In the genomic region with DNA sequence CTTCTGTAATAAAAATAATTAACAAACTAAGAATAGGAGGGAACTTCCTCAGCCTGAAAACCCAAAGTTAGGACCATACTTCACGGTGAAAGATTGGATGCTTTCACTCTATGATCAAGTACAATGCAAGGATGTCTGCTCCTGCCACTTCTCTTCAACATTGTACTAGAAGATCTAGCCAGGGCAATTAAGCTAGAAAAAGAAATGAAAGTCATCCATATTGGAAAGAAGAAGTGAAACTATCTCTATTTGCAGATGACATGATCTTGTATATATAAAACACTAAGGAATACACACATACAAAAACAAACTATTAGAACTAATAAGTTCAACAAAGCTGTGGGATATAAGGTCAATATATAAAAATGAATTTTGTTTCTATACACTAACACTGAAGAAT, we compare ENCODE assay signal across 19 cellular contexts.
"Had no signal": no experiment of that assay in that cellular context is flagged by ENCODE, and none has a peak within 500 bp of the region (broad histone marks: within the 10 kb centered on the region; RNA-seq: fewer than 3 reads in every experiment).

No MANE protein-coding gene starts in this region.

- H3K36me3 ChIP-seq: colonic mucosa, gastrocnemius medialis, left lung, WERI-Rb-1 had no signal

- H3K27me3 ChIP-seq: colonic mucosa, gastrocnemius medialis, testis had no signal

- H3K27ac ChIP-seq: colonic mucosa, gastrocnemius medialis, left lung, testis, WERI-Rb-1 had no signal

- H3K9me3 Mint-ChIP-seq: activated naive CD4-positive, alpha-beta T cell treated with anti-CD3 and anti-CD28 coated beads for 36 hours; activated T-helper 17 cell treated with anti-CD3 and anti-CD28 coated beads, Interleukin-2, amount 50 U/mL, for 72 hours; stimulated activated naive CD8-positive, alpha-beta T cell treated with anti-CD3 and anti-CD28 coated beads, Interleukin-15, amount 100 ng/mL, for 72 hours had no signal

- H3K4me3 Mint-ChIP-seq: activated naive CD4-positive, alpha-beta T cell treated with anti-CD3 and anti-CD28 coated beads for 36 hours; activated T-helper 17 cell treated with anti-CD3 and anti-CD28 coated beads, Interleukin-2, amount 50 U/mL, for 72 hours; nephron; stimulated activated naive CD8-positive, alpha-beta T cell treated with anti-CD3 and anti-CD28 coated beads, Interleukin-15, amount 100 ng/mL, for 72 hours had no signal

- H3K9me3 ChIP-seq: colonic mucosa, gastrocnemius medialis, left lung, testis had no signal

- H3K4me3 ChIP-seq: colonic mucosa, gastrocnemius medialis, left lung, testis had no signal

- H3K27ac Mint-ChIP-seq: activated naive CD4-positive, alpha-beta T cell treated with anti-CD3 and anti-CD28 coated beads for 36 hours; activated T-helper 17 cell treated with anti-CD3 and anti-CD28 coated beads, Interleukin-2, amount 50 U/mL, for 72 hours; nephron; stimulated activated naive CD8-positive, alpha-beta T cell treated with anti-CD3 and anti-CD28 coated beads, Interleukin-15, amount 100 ng/mL, for 72 hours had no signal

- DNase-seq: activated CD4-positive, alpha-beta T cell treated with anti-CD3 and anti-CD28 coated beads for 4 hours; activated CD8-positive, alpha-beta memory T cell treated with anti-CD3 and anti-CD28 coated beads for 24 hours; activated naive CD4-positive, alpha-beta T cell treated with anti-CD3 and anti-CD28 coated beads for 36 hours; activated T-cell treated with anti-CD3 and anti-CD28 coated beads for 4 hours; caudate nucleus; colonic mucosa; gastrocnemius medialis; islet precursor cell; left lung; occipital lobe; stimulated activated CD4-positive, alpha-beta T cell treated with anti-CD3 and anti-CD28 coated beads, Interleukin-12 subunit alpha, Interleukin-12 subunit beta, amount 100 ng/mL, for 4 hours; stimulated activated CD4-positive, alpha-beta T cell treated with anti-CD3 and anti-CD28 coated beads, Interleukin-2, amount 100 ng/mL, for 48 hours; stimulated activated CD8-positive, alpha-beta memory T cell treated with anti-CD3 and anti-CD28 coated beads, Interleukin-4, amount 100 ng/mL, for 48 hours; stimulated activated naive CD8-positive, alpha-beta T cell treated with anti-CD3 and anti-CD28 coated beads, Interleukin-15, amount 100 ng/mL, for 72 hours; testis; WERI-Rb-1 had no signal

- H3K4me1 Mint-ChIP-seq: activated T-helper 17 cell treated with anti-CD3 and anti-CD28 coated beads, Interleukin-2, amount 50 U/mL, for 72 hours; nephron; stimulated activated naive CD8-positive, alpha-beta T cell treated with anti-CD3 and anti-CD28 coated beads, Interleukin-15, amount 100 ng/mL, for 72 hours had no signal

- H3K4me1 ChIP-seq: colonic mucosa, gastrocnemius medialis, left lung, testis had no signal

- ATAC-seq: activated T-helper 17 cell treated with anti-CD3 and anti-CD28 coated beads, Interleukin-2, amount 50 U/mL, for 72 hours; gastrocnemius medialis; left lung; sciatic nerve; stimulated activated naive CD8-positive, alpha-beta T cell treated with anti-CD3 and anti-CD28 coated beads, Interleukin-15, amount 100 ng/mL, for 72 hours had no signal
